ENCODE assay signal across 16 cellular contexts in the genomic region with DNA sequence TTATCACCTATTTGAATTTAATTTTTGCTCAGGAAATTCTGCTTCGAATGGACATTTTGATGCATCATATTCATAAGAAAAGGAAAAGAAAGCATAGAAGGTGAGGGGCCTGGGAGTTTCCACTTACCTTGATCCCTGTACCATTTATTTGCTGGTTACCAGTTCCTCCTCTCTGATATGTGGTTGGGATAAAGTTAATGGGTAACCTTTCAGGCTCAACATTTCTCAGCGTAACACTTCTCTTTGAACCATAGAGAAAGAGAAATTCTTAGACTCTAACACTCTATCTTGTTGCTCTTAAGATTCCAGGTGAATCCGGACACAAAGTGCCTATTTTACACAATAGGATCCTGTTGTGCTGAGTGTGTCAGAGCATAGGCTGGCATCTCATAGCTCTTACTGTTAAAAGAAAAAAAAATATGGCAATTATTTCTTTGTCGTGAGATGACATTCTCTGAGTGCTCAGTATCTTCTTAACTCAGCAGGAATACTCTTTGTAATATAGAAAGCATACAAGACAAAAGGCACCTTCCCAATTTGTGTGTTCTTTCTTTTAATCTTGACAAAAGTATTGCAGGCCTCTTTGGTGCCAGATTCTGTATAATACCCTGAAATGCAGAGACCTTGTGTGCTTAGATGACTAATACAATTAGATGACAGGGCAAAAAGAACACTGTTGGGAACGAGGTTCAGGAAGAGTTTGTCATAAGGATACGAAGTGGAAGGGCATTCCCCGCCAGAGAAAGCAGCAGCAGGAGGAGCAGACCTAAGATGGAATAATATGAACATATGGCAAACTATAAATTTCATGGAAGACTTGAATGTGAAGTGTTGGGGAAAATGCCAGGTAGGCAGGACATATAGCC.
DNase-seq lines count a peak whose midpoint lies in the region; ATAC-seq and TF ChIP-seq lines count a peak whose summit lies in the region.
"Had no signal": no experiment of that assay in that cellular context is flagged by ENCODE, and none has a peak within 500 bp of the region (broad histone marks: within the 10 kb centered on the region; RNA-seq: fewer than 3 reads in every experiment).

No MANE protein-coding gene starts in this region.

- no peaks in the 10 kb centered on the region for H3K27me3 ChIP-seq in H7 (ENCODE audit: control insufficient read depth, insufficient read depth, low read length)
- H3K27me3 ChIP-seq: esophagus muscularis mucosa, left lung, thyroid gland had no signal

- H3K36me3 ChIP-seq in H7 (replicated peaks; ENCODE audit: control insufficient read depth, insufficient read depth, low read length), result no peaks in the 10 kb centered on the region
- H3K36me3 ChIP-seq: esophagus muscularis mucosa, left lung, thyroid gland had no signal

- ATAC-seq in HG03439 (IDR thresholded peaks at IDR 0.05; ENCODE audit: unreplicated experiment), result no peak
- ATAC-seq: left lung, mucosa of descending colon had no signal

- DNase-seq in H4 (ENCODE audit: low spot score), result peak; percentile 73
- DNase-seq in NCI-H524 (lab: John Stamatoyannopoulos, UW), result peak; percentile 13 to 63
- peak; percentile 55 for DNase-seq in epithelial cell of proximal tubule (ENCODE audit: low read depth)
- DNase-seq in renal cortical epithelial cell (ENCODE audit: low read depth), result peak; percentile 74
- no peak for DNase-seq in H7
- DNase-seq in SKM-1 (lab: John Stamatoyannopoulos, UW; ENCODE audit: unreplicated experiment), result no peak
- DNase-seq: activated CD4-positive, alpha-beta T cell treated with anti-CD3 and anti-CD28 coated beads, Interleukin-2, amount 10 ng/mL, durations not matched to agents 24 days and 14 days; Caco-2; GOT3; left lung; mucosa of descending colon; NCI-H1417 treated with DMSO at 0.1 percent for 48 hours; retina; thyroid gland had no signal

- no peak overlapping the region for H3K4me3 ChIP-seq in epithelial cell of proximal tubule (ENCODE audit: low read depth, low read length)
- H3K4me3 ChIP-seq in H7 (ENCODE audit: insufficient read depth, low read depth, low read length), result no peak overlapping the region
- H3K4me3 ChIP-seq: esophagus muscularis mucosa, left lung, mucosa of descending colon, thyroid gland had no signal

- TF ChIP-seq CTCF in epithelial cell of proximal tubule (conservative IDR thresholded peaks at IDR 0.05; ENCODE audit: low read depth, low read length), result no peak

Comparison
In these comparisons a context has a peak if more than half of its experiments do, and no peak if none do; other contexts are left out.
1. DNase-seq: peak in H4 (single experiment), NCI-H524 (2 of 2), epithelial cell of proximal tubule (single experiment) and renal cortical epithelial cell (single experiment); none in H7 (single experiment) and SKM-1 (single experiment).